9 cellular contexts compared by ENCODE assay signal in genomic region chr3:101791778-101792177, GRCh38. TPM values are rescaled to one million over a fixed set of nuclear protein-coding genes. Genes with fewer than 3 reads are reported as not detected.
DNase-seq lines count a peak whose midpoint lies in the region; ATAC-seq and TF ChIP-seq lines count a peak whose summit lies in the region.
"Had no signal": no experiment of that assay in that cellular context is flagged by ENCODE, and none has a peak within 500 bp of the region (broad histone marks: within the 10 kb centered on the region; RNA-seq: fewer than 3 reads in every experiment).

No MANE protein-coding gene starts in this region.

- POLR2A ChIA-PET in WTC11 (lab: Charles Lee): no interaction called here

- ATAC-seq in activated naive CD4-positive, alpha-beta T cell treated with anti-CD3 and anti-CD28 coated beads, Interleukin-2, amount 50 U/mL, for 72 hours: no peak
- ATAC-seq in GM21723 (IDR thresholded peaks at IDR 0.05; ENCODE audit: unreplicated experiment) (peak; percentile 99), HG03378 (IDR thresholded peaks at IDR 0.05; ENCODE audit: unreplicated experiment) (peak; percentile 98), WTC11 (no peak)
- ATAC-seq in stimulated activated memory B cell treated with anti-CD40 and anti-IgM and Interleukin-4, amounts not matched to agents 10 μg/mL and 1 μg/mL and 100 μg/mL, for 72 hours: peak; percentile 98

- intact Hi-C loops in activated naive CD4-positive, alpha-beta T cell treated with anti-CD3 and anti-CD28 coated beads for 36 hours (cut with micrococcal nuclease): no loop called here

- peaks cover 9% of the 10 kb centered on the region for H3K9me3 Mint-ChIP-seq in activated naive CD4-positive, alpha-beta T cell treated with anti-CD3 and anti-CD28 coated beads for 36 hours
- H3K9me3 Mint-ChIP-seq in activated naive CD4-positive, alpha-beta T cell treated with anti-CD3 and anti-CD28 coated beads, Interleukin-2, amount 50 U/mL, for 72 hours: peaks cover 0 to 12% of the 10 kb centered on the region in 2 donors
- H3K9me3 Mint-ChIP-seq in stimulated activated memory B cell treated with anti-CD40 and anti-IgM and Interleukin-4, amounts not matched to agents 10 μg/mL and 1 μg/mL and 100 μg/mL, for 72 hours: peaks cover 10% of the 10 kb centered on the region
- H3K9me3 Mint-ChIP-seq in WTC11 (peaks cover 22% of the 10 kb centered on the region), nephron progenitor cell (peaks cover 28% of the 10 kb centered on the region)

- no peak overlapping the region for H3K4me3 Mint-ChIP-seq in activated naive CD4-positive, alpha-beta T cell treated with anti-CD3 and anti-CD28 coated beads for 36 hours
- H3K4me3 Mint-ChIP-seq in stimulated activated memory B cell treated with anti-CD40 and anti-IgM and Interleukin-4, amounts not matched to agents 10 μg/mL and 1 μg/mL and 100 μg/mL, for 72 hours: peak overlapping the region; percentile 25
- H3K4me3 Mint-ChIP-seq in WTC11 (no peak overlapping the region), nephron progenitor cell (no peak overlapping the region)

- H3K4me1 Mint-ChIP-seq in activated naive CD4-positive, alpha-beta T cell treated with anti-CD3 and anti-CD28 coated beads for 36 hours (ENCODE audit: low read depth): peaks cover 62% of the 10 kb centered on the region
- H3K4me1 Mint-ChIP-seq in stimulated activated memory B cell treated with anti-CD40 and anti-IgM and Interleukin-4, amounts not matched to agents 10 μg/mL and 1 μg/mL and 100 μg/mL, for 72 hours: peaks cover 45% of the 10 kb centered on the region
- no peaks in the 10 kb centered on the region for H3K4me1 Mint-ChIP-seq in WTC11
- no peaks in the 10 kb centered on the region for H3K4me1 Mint-ChIP-seq in nephron progenitor cell

- peaks cover 78% of the 10 kb centered on the region for H3K36me3 Mint-ChIP-seq in activated naive CD4-positive, alpha-beta T cell treated with anti-CD3 and anti-CD28 coated beads for 36 hours (ENCODE audit: low read depth)
- peaks cover 49 to 84% of the 10 kb centered on the region in 2 donors for H3K36me3 Mint-ChIP-seq in activated naive CD4-positive, alpha-beta T cell treated with anti-CD3 and anti-CD28 coated beads, Interleukin-2, amount 50 U/mL, for 72 hours
- peaks cover 98% of the 10 kb centered on the region for H3K36me3 Mint-ChIP-seq in stimulated activated memory B cell treated with anti-CD40 and anti-IgM and Interleukin-4, amounts not matched to agents 10 μg/mL and 1 μg/mL and 100 μg/mL, for 72 hours
- H3K36me3 Mint-ChIP-seq in WTC11 (peaks cover 76% of the 10 kb centered on the region), nephron progenitor cell (ENCODE audit: low read depth) (peaks cover 94% of the 10 kb centered on the region)

- CTCF ChIA-PET in activated naive CD4-positive, alpha-beta T cell treated with anti-CD3 and anti-CD28 coated beads for 36 hours (lab: Charles Lee): interaction anchor here (0.6 to 6.9 kb wide), 3 partner anchors 10 to 97 kb away, joined by 3 to 52 read pairs (median 3); no protein-coding TSS in a partner anchor
- CTCF ChIA-PET in WTC11 (lab: Charles Lee): interaction anchor here (1.2 kb wide), 1 partner anchor 11 kb away, joined by 3 read pairs; no protein-coding TSS in a partner anchor

- no peaks in the 10 kb centered on the region for H3K27me3 Mint-ChIP-seq in activated naive CD4-positive, alpha-beta T cell treated with anti-CD3 and anti-CD28 coated beads for 36 hours (ENCODE audit: low read depth)
- no peaks in the 10 kb centered on the region for H3K27me3 Mint-ChIP-seq in stimulated activated memory B cell treated with anti-CD40 and anti-IgM and Interleukin-4, amounts not matched to agents 10 μg/mL and 1 μg/mL and 100 μg/mL, for 72 hours
- H3K27me3 Mint-ChIP-seq in WTC11 (ENCODE audit: low read depth): no peaks in the 10 kb centered on the region
- no peaks in the 10 kb centered on the region for H3K27me3 Mint-ChIP-seq in nephron progenitor cell (ENCODE audit: low read depth, poor library complexity)

- H3K27ac Mint-ChIP-seq in activated naive CD4-positive, alpha-beta T cell treated with anti-CD3 and anti-CD28 coated beads for 36 hours: peak overlapping the region; percentile 32
- no peak overlapping the region for H3K27ac Mint-ChIP-seq in activated naive CD4-positive, alpha-beta T cell treated with anti-CD3 and anti-CD28 coated beads, Interleukin-2, amount 50 U/mL, for 72 hours
- H3K27ac Mint-ChIP-seq in stimulated activated memory B cell treated with anti-CD40 and anti-IgM and Interleukin-4, amounts not matched to agents 10 μg/mL and 1 μg/mL and 100 μg/mL, for 72 hours: peak overlapping the region; percentile 79
- H3K27ac Mint-ChIP-seq in WTC11: no peak overlapping the region
- no peak overlapping the region for H3K27ac Mint-ChIP-seq in nephron progenitor cell

- TF ChIP-seq CTCF in WTC11 (IDR thresholded peaks at IDR 0.05) (no peak), nephron progenitor cell (IDR thresholded peaks at IDR 0.05) (no peak)

- DNase-seq in activated naive CD4-positive, alpha-beta T cell treated with anti-CD3 and anti-CD28 coated beads for 36 hours: no peak
- no peak for DNase-seq in activated naive CD4-positive, alpha-beta T cell treated with anti-CD3 and anti-CD28 coated beads, Interleukin-2, amount 50 U/mL, for 72 hours (ENCODE audit: low spot score in 2 of 2)
- DNase-seq in NCI-H2196 (lab: John Stamatoyannopoulos, UW; ENCODE audit: unreplicated experiment): no peak
- DNase-seq in WTC11 (ENCODE audit: low spot score): no peak
- DNase-seq in nephron progenitor cell: no peak
- DNase-seq: OCI-M1 had no signal

TF ChIP-seq in WTC11, 78 proteins besides CTCF, POLR2A, EP300 and RAD21:
- no peak for TF ChIP-seq IRF1 (CRISPR knock-in tag; IDR thresholded peaks at IDR 0.05)
- no peak for TF ChIP-seq SMAD4 (CRISPR knock-in tag; IDR thresholded peaks at IDR 0.05)
- TF ChIP-seq ZNF317 (CRISPR knock-in tag; IDR thresholded peaks at IDR 0.05; ENCODE audit: borderline replicate concordance, low read depth): no peak
- TF ChIP-seq ZNF423 (CRISPR knock-in tag; IDR thresholded peaks at IDR 0.05): no peak
- TF ChIP-seq E2F5 (CRISPR knock-in tag; IDR thresholded peaks at IDR 0.05): no peak
- TF ChIP-seq RORB (CRISPR knock-in tag; IDR thresholded peaks at IDR 0.05): no peak
- TF ChIP-seq ATF2 (CRISPR knock-in tag; IDR thresholded peaks at IDR 0.05; ENCODE audit: borderline replicate concordance, low read depth): no peak
- TF ChIP-seq CREB1 (CRISPR knock-in tag; IDR thresholded peaks at IDR 0.05): no peak
- TF ChIP-seq ATF3 (CRISPR knock-in tag; conservative IDR thresholded peaks at IDR 0.05): no peak
- TF ChIP-seq MYBL2 (CRISPR knock-in tag; IDR thresholded peaks at IDR 0.05): no peak

RNA-seq across cellular contexts. Expression of gene NXPE3, which starts 12.8 kb away (rescaled TPM):
- 10 to 100 TPM; 18.9 to 19.3 TPM for total RNA-seq in activated naive CD4-positive, alpha-beta T cell treated with anti-CD3 and anti-CD28 coated beads for 36 hours
- 10 to 100 TPM; 17.3 to 21.4 TPM for total RNA-seq in activated naive CD4-positive, alpha-beta T cell treated with anti-CD3 and anti-CD28 coated beads, Interleukin-2, amount 50 U/mL, for 72 hours
- total RNA-seq in WTC11 (2021): 11.3 to 13.9 TPM (median 12.9 TPM) in 3 replicates

RNA-seq across cellular contexts. Expression of gene NFKBIZ, which starts 57.5 kb away (rescaled TPM):
- 10 to 100 TPM; 79.3 to 85.0 TPM for total RNA-seq in activated naive CD4-positive, alpha-beta T cell treated with anti-CD3 and anti-CD28 coated beads for 36 hours
- 10 to 100 TPM; 57.3 to 62.6 TPM for total RNA-seq in activated naive CD4-positive, alpha-beta T cell treated with anti-CD3 and anti-CD28 coated beads, Interleukin-2, amount 50 U/mL, for 72 hours
- total RNA-seq in WTC11 (2021): 15.1 to 17.9 TPM (median 16.9 TPM) in 3 replicates

Comparison
In these comparisons a context has a peak if more than half of its experiments do, and no peak if none do; other contexts are left out.
1. H3K27ac Mint-ChIP-seq: peak in activated naive CD4-positive, alpha-beta T cell treated with anti-CD3 and anti-CD28 coated beads for 36 hours (single experiment) and stimulated activated memory B cell treated with anti-CD40 and anti-IgM and Interleukin-4, amounts not matched to agents 10 μg/mL and 1 μg/mL and 100 μg/mL, for 72 hours (single experiment); none in activated naive CD4-positive, alpha-beta T cell treated with anti-CD3 and anti-CD28 coated beads, Interleukin-2, amount 50 U/mL, for 72 hours (0 of 2), WTC11 (single experiment) and nephron progenitor cell (single experiment).
2. ATAC-seq: peak in GM21723 (single experiment), HG03378 (single experiment) and stimulated activated memory B cell treated with anti-CD40 and anti-IgM and Interleukin-4, amounts not matched to agents 10 μg/mL and 1 μg/mL and 100 μg/mL, for 72 hours (single experiment); none in activated naive CD4-positive, alpha-beta T cell treated with anti-CD3 and anti-CD28 coated beads, Interleukin-2, amount 50 U/mL, for 72 hours (0 of 2) and WTC11 (single experiment).